ENCODE assay signal across 14 cellular contexts in genomic region chr10:113062977-113063967, GRCh38.
DNase-seq lines count a peak whose midpoint lies in the region; ATAC-seq and TF ChIP-seq lines count a peak whose summit lies in the region.
"Had no signal": no experiment of that assay in that cellular context is flagged by ENCODE, and none has a peak within 500 bp of the region (broad histone marks: within the 10 kb centered on the region; RNA-seq: fewer than 3 reads in every experiment).

No MANE protein-coding gene starts in this region.

- H3K79me2 ChIP-seq in HCT116 (ENCODE audit: insufficient read depth, low read length), result peaks cover 100% of the 10 kb centered on the region

- H3K4me1 ChIP-seq in HCT116 (ENCODE audit: control insufficient read depth in 1 of 2, insufficient read depth in 2 of 2, low read length in 2 of 2) (peaks cover 59 to 80% of the 10 kb centered on the region in 2 experiments), thoracic aorta (ENCODE audit: control insufficient read depth in 1 of 2, low read depth in 2 of 2) (peaks cover 53 to 97% of the 10 kb centered on the region in 2 donors)

- RAD21 ChIA-PET in HCT116 (lab: Charles Lee; ENCODE audit: low non-redundant PET in 1 of 2, low total read pairs in 2 of 2, uncharacterized antibody in 2 of 2, unreplicated experiment in 2 of 2), result interaction anchor here in 1 of 2 experiments (0.7 kb wide), 1 partner anchor 10 kb away, joined by 3 read pairs; no protein-coding TSS in a partner anchor

- intact Hi-C loops in HCT116 (cut with micrococcal nuclease), result no loop called here

- no peak overlapping the region for H3K4me2 ChIP-seq in HCT116 (ENCODE audit: low read length)

- TF ChIP-seq POLR2A in HCT116 (IDR thresholded peaks at IDR 0.05; ENCODE audit: borderline replicate concordance, extremely low read depth, insufficient read depth, insufficient read length), result no peak

- H3K27ac ChIP-seq in HCT116 (ENCODE audit: low read depth, low read length) (no peak overlapping the region), thoracic aorta (peak overlapping the region; percentile 90 to 91)

- no peak overlapping the region for H3K4me3 ChIP-seq in HCT116 (replicated peaks in 1 of 2; ENCODE audit: low read depth in 1 of 2, low read length in 2 of 2)
- no peak overlapping the region for H3K4me3 ChIP-seq in thoracic aorta

- H3K36me3 ChIP-seq in HCT116 (ENCODE audit: control insufficient read depth in 1 of 2, insufficient read depth in 2 of 2, low read length in 2 of 2) (peaks cover 0 to 38% of the 10 kb centered on the region in 2 experiments; a peak in 1 of 4 replicates), thoracic aorta (no peaks in the 10 kb centered on the region)

- TF ChIP-seq RAD21 in HCT116 (IDR thresholded peaks at IDR 0.05; ENCODE audit: low read depth), result no peak

- peaks cover 26% of the 10 kb centered on the region for H4K20me1 ChIP-seq in HCT116 (ENCODE audit: insufficient read depth)

- DNase-seq in HCT116 (ENCODE audit: low read depth, low spot score), result no peak
- DNase-seq in SW480 (ENCODE audit: low spot score), result peak; percentile 42
- peak; percentile 29 for DNase-seq in glomerular visceral epithelial cell (ENCODE audit: extremely low spot score)
- DNase-seq in thoracic aorta (ENCODE audit: low spot score), result no peak
- DNase-seq in NCI-H1694 treated with DMSO at 0.1 percent for 48 hours (lab: John Stamatoyannopoulos, UW), result no peak
- no peak for DNase-seq in NCI-H2081 (lab: John Stamatoyannopoulos, UW)
- DNase-seq: activated CD4-positive, alpha-beta T cell treated with anti-CD3 and anti-CD28 coated beads for 1 hour; activated T-cell treated with anti-CD3 and anti-CD28 coated beads, Interleukin-2, amount 50 U/mL, for 1 hour; amniotic stem cell; CD4-positive, CD25-positive, alpha-beta regulatory T cell; NCI-H2029 treated with DMSO at 0.1 percent for 48 hours; stimulated activated CD4-positive, alpha-beta T cell treated with anti-CD3 and anti-CD28 coated beads, Interleukin-2, amount 100 ng/mL, for 48 hours had no signal

- H3K9me3 ChIP-seq in HCT116 (ENCODE audit: control insufficient read depth in 1 of 2, insufficient read depth in 1 of 2, low read depth in 1 of 2, low read length in 2 of 2), result no peaks in the 10 kb centered on the region
- H3K9me3 ChIP-seq in thoracic aorta, result no peaks in the 10 kb centered on the region

- POLR2A ChIA-PET in HCT116 (lab: Charles Lee), result interaction anchor here (1.4 kb wide), 1 partner anchor 11 kb away, joined by 3 read pairs; no protein-coding TSS in a partner anchor

- H3K9me2 ChIP-seq in HCT116 (ENCODE audit: insufficient read depth), result no peaks in the 10 kb centered on the region

- H2AFZ ChIP-seq in HCT116 (ENCODE audit: low read depth, low read length, poor library complexity, severe bottlenecking), result no peak overlapping the region

- no peak for TF ChIP-seq CTCF in HCT116 (IDR thresholded peaks at IDR 0.05 in 2 of 3, conservative IDR thresholded peaks at IDR 0.05 in 1 of 3; ENCODE audit: borderline replicate concordance in 1 of 3, insufficient read depth in 1 of 3, low read depth in 2 of 3, low read length in 2 of 3)
- TF ChIP-seq CTCF in thoracic aorta (IDR thresholded peaks at IDR 0.05), result no peak

- CTCF ChIA-PET in HCT116 (lab: Charles Lee), result interaction anchor here (1.2 kb wide), 1 partner anchor 10 kb away, joined by 4 read pairs; no protein-coding TSS in a partner anchor

- ATAC-seq in HCT116 (peak; percentile 56), thoracic aorta (ENCODE audit: insufficient number of reproducible peaks, low FRiP score, low read depth) (no peak), HG03039 (IDR thresholded peaks at IDR 0.05; ENCODE audit: unreplicated experiment) (no peak)
- ATAC-seq: stimulated activated memory B cell treated with anti-CD40 and anti-IgM and Interleukin-4, amounts not matched to agents 10 μg/mL and 1 μg/mL and 100 μg/mL, for 72 hours had no signal

- BruUV-seq in HCT116 (replicated peaks; lab: Mats Ljungman, UMichigan), result no TSS peak

- no peak overlapping the region for H3K9ac ChIP-seq in HCT116 (ENCODE audit: low read length)

- no peaks in the 10 kb centered on the region for H3K27me3 ChIP-seq in HCT116 (ENCODE audit: insufficient read depth, low read length)
- H3K27me3 ChIP-seq in thoracic aorta (replicated peaks; ENCODE audit: insufficient read depth), result no peaks in the 10 kb centered on the region

TF ChIP-seq in HCT116, 20 proteins besides CTCF, POLR2A, EP300 and RAD21:
- no peak for TF ChIP-seq ZBTB33 (IDR thresholded peaks at IDR 0.05; ENCODE audit: extremely low read depth, insufficient replicate concordance, low read length)
- no peak for TF ChIP-seq EGR1 (IDR thresholded peaks at IDR 0.05; ENCODE audit: low read depth)
- no peak for TF ChIP-seq TCF7L2 (IDR thresholded peaks at IDR 0.05; ENCODE audit: borderline replicate concordance, extremely low read depth, insufficient read depth, insufficient read length)
- TF ChIP-seq ZNF274 (IDR thresholded peaks at IDR 0.05; ENCODE audit: low read depth, low read length), result no peak
- no peak for TF ChIP-seq SP1 (IDR thresholded peaks at IDR 0.05; ENCODE audit: low read depth)
- no peak for TF ChIP-seq MAX (IDR thresholded peaks at IDR 0.05)
- TF ChIP-seq FOSL1 (IDR thresholded peaks at IDR 0.05; ENCODE audit: low read depth), result no peak
- TF ChIP-seq CBX3 (IDR thresholded peaks at IDR 0.05; ENCODE audit: low read depth), result no peak
- TF ChIP-seq ELF1 (IDR thresholded peaks at IDR 0.05; ENCODE audit: borderline replicate concordance, low read depth), result no peak
- TF ChIP-seq SRF (IDR thresholded peaks at IDR 0.05; ENCODE audit: low read depth), result no peak
- no peak for TF ChIP-seq CEBPB (IDR thresholded peaks at IDR 0.05; ENCODE audit: low read depth)
- TF ChIP-seq ATF3 (IDR thresholded peaks at IDR 0.05), result no peak
- no peak for TF ChIP-seq ZFX (IDR thresholded peaks at IDR 0.05)
- TF ChIP-seq JUND (IDR thresholded peaks at IDR 0.05), result no peak
- TF ChIP-seq YY1 (IDR thresholded peaks at IDR 0.05; ENCODE audit: extremely low read depth, insufficient replicate concordance, low read depth, low read length), result no peak
- TF ChIP-seq EZH2phosphoT487 (IDR thresholded peaks at IDR 0.05; ENCODE audit: borderline replicate concordance), result no peak
- TF ChIP-seq SIN3A (IDR thresholded peaks at IDR 0.05; ENCODE audit: low read depth), result no peak
- TF ChIP-seq EZH2 (IDR thresholded peaks at IDR 0.05), result no peak
- TF ChIP-seq REST (IDR thresholded peaks at IDR 0.05; ENCODE audit: low read depth), result no peak
- no peak; the same call in 1 of the 2 replicates for TF ChIP-seq POLR2AphosphoS5 (IDR thresholded peaks at IDR 0.05; ENCODE audit: low read depth, low read length)

Comparison
In these comparisons a context has a peak if more than half of its experiments do, and no peak if none do; other contexts are left out.
1. DNase-seq: peak in SW480 (single experiment) and glomerular visceral epithelial cell (single experiment); none in HCT116 (single experiment), thoracic aorta (single experiment), NCI-H1694 treated with DMSO at 0.1 percent for 48 hours (single experiment) and NCI-H2081 (0 of 2).